8 cellular contexts compared by ENCODE assay signal in the genomic region with DNA sequence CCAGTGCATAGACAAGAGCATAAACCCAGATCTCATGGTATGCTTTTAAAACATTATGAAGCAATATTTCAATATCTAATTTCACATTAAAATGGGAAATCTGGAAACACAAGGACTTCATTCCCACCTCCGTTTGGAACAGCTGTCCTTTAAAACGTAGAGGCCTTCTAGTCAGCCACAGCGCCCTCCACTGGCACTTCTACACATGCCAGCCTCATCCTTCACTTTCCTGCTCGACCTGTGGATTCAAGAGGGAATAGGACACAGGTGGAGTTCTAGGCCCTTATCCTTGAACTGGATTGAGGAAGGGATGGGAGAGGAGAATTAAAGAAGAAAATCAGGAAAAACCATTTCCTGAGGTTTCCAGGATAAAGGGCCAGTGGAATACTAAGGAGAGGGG.
DNase-seq lines count a peak whose midpoint lies in the region; TF ChIP-seq lines count a peak whose summit lies in the region.

No MANE protein-coding gene starts in this region.

- H3K9me3 ChIP-seq in WERI-Rb-1 (ENCODE audit: severe bottlenecking): no peaks in the 10 kb centered on the region
- H3K9me3 ChIP-seq in iPS DF 6.9 (ENCODE audit: control insufficient read depth, insufficient read depth, low read length): no peaks in the 10 kb centered on the region

- H3K9me3 Mint-ChIP-seq in mesothelial cell of epicardium: no peaks in the 10 kb centered on the region

- no peak overlapping the region for H3K27ac Mint-ChIP-seq in mesothelial cell of epicardium

- H3K36me3 ChIP-seq in WERI-Rb-1 (no peaks in the 10 kb centered on the region), iPS DF 6.9 (ENCODE audit: control insufficient read depth, insufficient read depth, low read length) (no peaks in the 10 kb centered on the region)

- no peak overlapping the region for H3K27ac ChIP-seq in WERI-Rb-1
- H3K27ac ChIP-seq in iPS DF 6.9 (ENCODE audit: low read length): no peak overlapping the region

- no peak overlapping the region for H3K4me3 ChIP-seq in AG09309 (ENCODE audit: control insufficient read depth, low read depth, low read length)
- no peak overlapping the region; the same call in 1 of the 2 replicates for H3K4me3 ChIP-seq in GM12864 (ENCODE audit: low read depth, low read length)
- H3K4me3 ChIP-seq in WERI-Rb-1 (ENCODE audit: low read depth, low read length): no peak overlapping the region
- no peak overlapping the region for H3K4me3 ChIP-seq in iPS DF 6.9 (ENCODE audit: low read length)

- DNase-seq in AG09309 (ENCODE audit: low read depth) (no peak), GM12864 (ENCODE audit: low read depth) (no peak), WERI-Rb-1 (peak; percentile 84), iPS DF 6.9 (ENCODE audit: low read depth, low spot score) (peak; percentile 48), GM19238 (ENCODE audit: insufficient read length, low spot score) (no peak), UCSD-AML1 (lab: John Stamatoyannopoulos, UW; ENCODE audit: unreplicated experiment) (no peak), mesothelial cell of epicardium (ENCODE audit: low spot score in 2 of 2, unreplicated experiment in 2 of 2) (no peak), superior temporal gyrus (ENCODE audit: extremely low spot score) (no peak)

- WGBS in iPS DF 6.9 (ENCODE audit: insufficient coverage, insufficient read length): no CpG with 5 or more reads among the region's 4 CpGs

- H3K27me3 Mint-ChIP-seq in mesothelial cell of epicardium (ENCODE audit: low read depth): no peaks in the 10 kb centered on the region

- TF ChIP-seq CTCF in AG09309 (IDR thresholded peaks at IDR 0.05; ENCODE audit: control insufficient read depth, insufficient read depth, low read depth, low read length, missing control alignments) (peak; percentile 35), GM12864 (IDR thresholded peaks at IDR 0.05; ENCODE audit: low read depth, low read length, missing control alignments) (peak; percentile 80), WERI-Rb-1 (IDR thresholded peaks at IDR 0.05; ENCODE audit: low read depth, low read length) (peak; percentile 95), mesothelial cell of epicardium (IDR thresholded peaks at IDR 0.05; ENCODE audit: unreplicated experiment) (no peak)

- no peaks in the 10 kb centered on the region for H3K4me1 ChIP-seq in iPS DF 6.9 (ENCODE audit: control insufficient read depth, insufficient read depth, low read length)

- peaks cover 15% of the 10 kb centered on the region for H3K4me1 Mint-ChIP-seq in mesothelial cell of epicardium

- H3K36me3 Mint-ChIP-seq in mesothelial cell of epicardium: no peaks in the 10 kb centered on the region

- H3K4me3 Mint-ChIP-seq in mesothelial cell of epicardium: no peak overlapping the region

- no peaks in the 10 kb centered on the region for H3K27me3 ChIP-seq in WERI-Rb-1 (ENCODE audit: insufficient read depth, low read depth, severe bottlenecking)
- no peaks in the 10 kb centered on the region for H3K27me3 ChIP-seq in iPS DF 6.9 (ENCODE audit: control insufficient read depth, insufficient read depth, low read length)

Comparison
In these comparisons a context has a peak if more than half of its experiments do, and no peak if none do; other contexts are left out.
1. DNase-seq: peak in WERI-Rb-1 (single experiment) and iPS DF 6.9 (single experiment); none in AG09309 (single experiment), GM12864 (single experiment), GM19238 (single experiment), UCSD-AML1 (single experiment), mesothelial cell of epicardium (0 of 2) and superior temporal gyrus (single experiment).